14 cellular contexts compared by ENCODE assay signal in the genomic region with DNA sequence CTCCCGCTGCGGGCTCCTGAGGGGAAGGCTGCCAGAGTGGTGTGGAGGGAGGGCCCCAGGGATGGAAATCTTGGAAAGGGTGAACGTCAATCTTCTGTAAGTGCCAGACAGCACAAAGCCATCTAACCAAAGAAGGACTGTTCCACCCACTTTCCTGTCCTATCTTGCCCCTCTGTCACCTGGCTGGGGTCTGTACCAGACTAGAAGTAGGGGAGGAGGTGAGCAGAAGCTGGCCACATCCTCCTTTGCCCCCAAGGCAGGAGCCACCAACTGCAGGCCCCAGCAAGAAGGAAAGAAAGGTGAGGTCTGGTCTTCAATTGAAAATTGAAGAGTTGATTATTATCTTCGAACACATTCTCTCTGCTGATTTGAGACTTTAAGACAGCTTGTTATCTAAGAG.
DNase-seq lines count a peak whose midpoint lies in the region; ATAC-seq and TF ChIP-seq lines count a peak whose summit lies in the region.
"Had no signal": no experiment of that assay in that cellular context is flagged by ENCODE, and none has a peak within 500 bp of the region (broad histone marks: within the 10 kb centered on the region; RNA-seq: fewer than 3 reads in every experiment).

No MANE protein-coding gene starts in this region.

- peaks cover 0 to 8% (median 0%) of the 10 kb centered on the region in 11 experiments; a peak in 2 of 22 replicates for H3K27me3 ChIP-seq in BLaER1 treated with 17β-estradiol and CSF1 and Interleukin-3, amounts not matched to agents 10 nM and 100 nM
- H3K27me3 ChIP-seq in mesenchymal stem cell (ENCODE audit: control insufficient read depth in 1 of 2, insufficient read depth in 1 of 2, low read length in 2 of 2) = peaks cover 0 to 23% of the 10 kb centered on the region in 2 experiments

- no peaks in the 10 kb centered on the region; a peak in 1 of 22 replicates for H4K20me1 ChIP-seq in BLaER1 treated with 17β-estradiol and CSF1 and Interleukin-3, amounts not matched to agents 10 nM and 100 nM

- no peaks in the 10 kb centered on the region for H3K79me1 ChIP-seq in mesenchymal stem cell (replicated peaks; ENCODE audit: low read length, poor library complexity, severe bottlenecking)

- no peaks in the 10 kb centered on the region for H3K36me3 ChIP-seq in BLaER1 treated with 17β-estradiol and CSF1 and Interleukin-3, amounts not matched to agents 10 nM and 100 nM
- no peaks in the 10 kb centered on the region for H3K36me3 ChIP-seq in KOPT-K1 (ENCODE audit: insufficient read depth, low read length)
- no peaks in the 10 kb centered on the region for H3K36me3 ChIP-seq in mesenchymal stem cell (ENCODE audit: control insufficient read depth in 1 of 2, insufficient read depth in 2 of 2, low read depth in 1 of 2, low read length in 2 of 2)

- DNase-seq in mesenchymal stem cell = no peak
- no peak for DNase-seq in GM10248 (ENCODE audit: extremely low spot score)
- no peak for DNase-seq in NOMO-1 treated with DMSO at 0.1 percent for 48 hours (lab: John Stamatoyannopoulos, UW; ENCODE audit: unreplicated experiment)
- DNase-seq: CD4-positive, alpha-beta T cell; CD8-positive, alpha-beta memory T cell; DMS 273 treated with DMSO at 0.1 percent for 48 hours; DMS79; GF-D8; GM23248; H7; HCEC 1CT had no signal

- TF ChIP-seq CTCF in GM10248 (IDR thresholded peaks at IDR 0.05; ENCODE audit: control extremely low read depth, extremely low read depth, low read depth, missing control alignments) = no peak

- no peak overlapping the region for H2BK120ac ChIP-seq in mesenchymal stem cell (ENCODE audit: low read depth, low read length)

- H3K18ac ChIP-seq in mesenchymal stem cell (ENCODE audit: low read depth in 1 of 2, low read length in 2 of 2) = no peak overlapping the region

- POLR2A ChIA-PET in GM10248 (lab: Yijun Ruan, JAX) = no interaction called here

- CTCF ChIA-PET in GM10248 (lab: Yijun Ruan, JAX) = no interaction called here

- no peak overlapping the region for H2AFZ ChIP-seq in mesenchymal stem cell (ENCODE audit: low read depth, low read length)
- H2AFZ ChIP-seq: GM23248 had no signal

- no peak overlapping the region for H3K27ac ChIP-seq in BLaER1 treated with 17β-estradiol and CSF1 and Interleukin-3, amounts not matched to agents 10 nM and 100 nM
- peak overlapping the region; percentile 99 for H3K27ac ChIP-seq in KOPT-K1 (ENCODE audit: low read depth, low read length, poor library complexity, severe bottlenecking)
- no peak overlapping the region for H3K27ac ChIP-seq in mesenchymal stem cell (ENCODE audit: low read length, poor library complexity, severe bottlenecking)
- H3K27ac ChIP-seq: GM23248 had no signal

- no peak for ATAC-seq in GM21526 (IDR thresholded peaks at IDR 0.05; ENCODE audit: low FRiP score, unreplicated experiment)

- no peak overlapping the region for H2BK15ac ChIP-seq in mesenchymal stem cell (ENCODE audit: low read depth, poor library complexity, severe bottlenecking)

- no peak overlapping the region for H3K14ac ChIP-seq in mesenchymal stem cell (ENCODE audit: low read length in 2 of 2)

- peaks cover 0 to 8% (median 5%) of the 10 kb centered on the region in 11 experiments; a peak in 6 of 22 replicates for H3K9me3 ChIP-seq in BLaER1 treated with 17β-estradiol and CSF1 and Interleukin-3, amounts not matched to agents 10 nM and 100 nM (replicated peaks in 1 of 11)
- peaks cover 3% of the 10 kb centered on the region for H3K9me3 ChIP-seq in KOPT-K1 (ENCODE audit: insufficient read depth, low read length, poor library complexity, severe bottlenecking)
- H3K9me3 ChIP-seq in mesenchymal stem cell (ENCODE audit: control insufficient read depth, low read length) = no peaks in the 10 kb centered on the region

- H3K4me1 ChIP-seq in BLaER1 treated with 17β-estradiol and CSF1 and Interleukin-3, amounts not matched to agents 10 nM and 100 nM = peaks cover 15 to 36% (median 26%) of the 10 kb centered on the region in 10 experiments
- peaks cover 4% of the 10 kb centered on the region for H3K4me1 ChIP-seq in mesenchymal stem cell (ENCODE audit: control insufficient read depth, insufficient read depth, low read depth, low read length)

- H3K4ac ChIP-seq in mesenchymal stem cell (ENCODE audit: low read depth in 1 of 2, low read length in 2 of 2) = no peak overlapping the region

- peak overlapping the region in 7 of 11 experiments; percentile 32 to 85 (median 71); a peak in 12 of 22 replicates for H3K4me2 ChIP-seq in BLaER1 treated with 17β-estradiol and CSF1 and Interleukin-3, amounts not matched to agents 10 nM and 100 nM
- no peak overlapping the region for H3K4me2 ChIP-seq in mesenchymal stem cell (ENCODE audit: low read length, poor library complexity, severe bottlenecking)

- no peak overlapping the region for H4K91ac ChIP-seq in mesenchymal stem cell (ENCODE audit: low read length)

- peak overlapping the region; percentile 2 for H4K8ac ChIP-seq in mesenchymal stem cell (ENCODE audit: low read length)

- H2BK12ac ChIP-seq in mesenchymal stem cell (ENCODE audit: low read length in 2 of 2) = no peak overlapping the region

- H3K4me3 ChIP-seq in BLaER1 treated with 17β-estradiol and CSF1 and Interleukin-3, amounts not matched to agents 10 nM and 100 nM = no peak overlapping the region
- H3K4me3 ChIP-seq in mesenchymal stem cell (ENCODE audit: insufficient read depth in 1 of 2, low read depth in 1 of 2, low read length in 2 of 2) = no peak overlapping the region
- H3K4me3 ChIP-seq: GM23248 had no signal

- no peak overlapping the region for H3K23ac ChIP-seq in mesenchymal stem cell (ENCODE audit: low read length in 2 of 2)

- H2BK5ac ChIP-seq in mesenchymal stem cell (ENCODE audit: low read depth, low read length, poor library complexity, severe bottlenecking) = no peak overlapping the region

- WGBS in mesenchymal stem cell = 96% methylated on average over 3 of the region's 4 CpGs

- no peak overlapping the region for H3K9ac ChIP-seq in BLaER1 treated with 17β-estradiol and CSF1 and Interleukin-3, amounts not matched to agents 10 nM and 100 nM
- H3K9ac ChIP-seq in mesenchymal stem cell (ENCODE audit: low read length) = no peak overlapping the region
- H3K9ac ChIP-seq: GM23248 had no signal

- no peak overlapping the region for H2AK5ac ChIP-seq in mesenchymal stem cell (ENCODE audit: low read length, severe bottlenecking)
